ENCODE assay signal across 23 cellular contexts in the genomic region with DNA sequence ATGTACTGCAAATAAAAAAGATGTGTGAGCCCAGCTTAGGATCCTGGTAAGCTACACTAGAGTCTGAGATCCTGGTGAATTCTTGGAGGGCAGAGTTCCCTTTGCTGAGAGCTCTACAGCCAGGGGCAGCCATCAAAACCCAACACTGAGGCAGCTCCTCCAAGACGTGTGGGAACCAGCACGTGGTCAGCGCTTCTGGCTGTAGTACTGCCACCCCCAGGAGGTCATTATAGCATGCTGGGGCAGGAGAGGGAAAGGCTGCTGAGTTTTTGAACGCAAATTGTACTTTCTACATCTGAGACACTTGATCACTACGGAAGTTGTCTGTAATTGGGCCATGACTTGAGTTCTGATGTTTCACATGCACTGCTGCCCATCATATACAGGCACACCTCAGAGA.
"Had no signal": no experiment of that assay in that cellular context is flagged by ENCODE, and none has a peak within 500 bp of the region (broad histone marks: within the 10 kb centered on the region; RNA-seq: fewer than 3 reads in every experiment).

No MANE protein-coding gene starts in this region.

- H3K27ac ChIP-seq: brain microvascular endothelial cell, esophagus muscularis mucosa, pancreas, psoas muscle, tibial artery had no signal

- H3K4me3 ChIP-seq: esophagus muscularis mucosa, pancreas, psoas muscle, tibial artery had no signal

- H3K4me3 Mint-ChIP-seq: activated naive CD4-positive, alpha-beta T cell treated with anti-CD3 and anti-CD28 coated beads, Interleukin-2, amount 50 U/mL, for 24 hours; effector memory CD8-positive, alpha-beta T cell; memory B cell; nephron; stimulated activated naive CD8-positive, alpha-beta T cell treated with anti-CD3 and anti-CD28 coated beads, Interleukin-15, Interleukin-2, amounts not matched to agents 100 ng/mL and 50 ng/mL, for 24 hours had no signal

- H3K27ac Mint-ChIP-seq: activated naive CD4-positive, alpha-beta T cell treated with anti-CD3 and anti-CD28 coated beads, Interleukin-2, amount 50 U/mL, for 24 hours; effector memory CD8-positive, alpha-beta T cell; memory B cell; nephron; stimulated activated naive CD8-positive, alpha-beta T cell treated with anti-CD3 and anti-CD28 coated beads, Interleukin-15, Interleukin-2, amounts not matched to agents 100 ng/mL and 50 ng/mL, for 24 hours had no signal

- H3K27me3 ChIP-seq: brain microvascular endothelial cell, esophagus muscularis mucosa, pancreas, tibial artery had no signal

- ATAC-seq: activated CD4-positive, CD25-positive, alpha-beta regulatory T cell treated with anti-CD3 and anti-CD28 coated beads, Interleukin-2, amount 50 U/mL, for 24 hours; effector memory CD8-positive, alpha-beta T cell; left colon; pancreas; psoas muscle; right cardiac atrium had no signal

- H3K9me3 Mint-ChIP-seq: activated naive CD4-positive, alpha-beta T cell treated with anti-CD3 and anti-CD28 coated beads, Interleukin-2, amount 50 U/mL, for 24 hours; effector memory CD8-positive, alpha-beta T cell; memory B cell; nephron; stimulated activated naive CD8-positive, alpha-beta T cell treated with anti-CD3 and anti-CD28 coated beads, Interleukin-15, Interleukin-2, amounts not matched to agents 100 ng/mL and 50 ng/mL, for 24 hours had no signal

- H3K4me1 Mint-ChIP-seq: activated naive CD4-positive, alpha-beta T cell treated with anti-CD3 and anti-CD28 coated beads, Interleukin-2, amount 50 U/mL, for 24 hours; memory B cell had no signal

- DNase-seq: activated gamma-delta T cell treated with Interleukin-2 at 50 U/mL for 16 hours; activated T-cell treated with anti-CD3 and anti-CD28 coated beads, Interleukin-2, amount 50 U/mL, for 1 hour; aorta; brain microvascular endothelial cell; central memory CD4-positive, alpha-beta T cell; effector memory CD8-positive, alpha-beta T cell; islet precursor cell; left colon; pancreas; psoas muscle; right cardiac atrium; stimulated activated CD4-positive, alpha-beta T cell treated with anti-CD3 and anti-CD28 coated beads, Interleukin-12 subunit alpha, Interleukin-12 subunit beta, amount 100 ng/mL, for 4 hours; stimulated activated CD4-positive, alpha-beta T cell treated with anti-CD3 and anti-CD28 coated beads, Interleukin-4, amount 100 ng/mL, for 4 hours; tibial artery had no signal

- H3K4me1 ChIP-seq: pancreas, psoas muscle, tibial artery had no signal

- H3K36me3 ChIP-seq: brain microvascular endothelial cell had no signal

- H3K9me3 ChIP-seq: esophagus muscularis mucosa, pancreas, psoas muscle, tibial artery had no signal

- H3K27me3 Mint-ChIP-seq: activated naive CD4-positive, alpha-beta T cell treated with anti-CD3 and anti-CD28 coated beads, Interleukin-2, amount 50 U/mL, for 24 hours; effector memory CD8-positive, alpha-beta T cell; memory B cell; stimulated activated naive CD8-positive, alpha-beta T cell treated with anti-CD3 and anti-CD28 coated beads, Interleukin-15, Interleukin-2, amounts not matched to agents 100 ng/mL and 50 ng/mL, for 24 hours had no signal

- FAIRE-seq: colon, endothelial cell of umbilical vein, frontal cortex had no signal
